Comparison of ENCODE assay signal across 8 cellular contexts in genomic region chr7:75915416-75916156, GRCh38. TPM values are rescaled to one million over a fixed set of nuclear protein-coding genes. Genes with fewer than 3 reads are reported as not detected.
A peak's percentile ranks its signal among the peaks of the same experiment; 100 is the strongest.
DNase-seq lines count a peak whose midpoint lies in the region; ATAC-seq and TF ChIP-seq lines count a peak whose summit lies in the region.

No MANE protein-coding gene starts in this region.

- H3K27me3 ChIP-seq in WERI-Rb-1 (ENCODE audit: insufficient read depth, low read depth, severe bottlenecking) (no peaks in the 10 kb centered on the region), endodermal cell (ENCODE audit: control insufficient read depth, insufficient read depth, low read length, poor library complexity, severe bottlenecking) (no peaks in the 10 kb centered on the region), mucosa of rectum (ENCODE audit: control insufficient read depth in 2 of 2, insufficient read depth in 2 of 2, low read length in 2 of 2) (no peaks in the 10 kb centered on the region), upper lobe of left lung (no peaks in the 10 kb centered on the region)

- peaks cover 18% of the 10 kb centered on the region for H3K4me1 Mint-ChIP-seq in endodermal cell

- H3K27ac Mint-ChIP-seq in endodermal cell: peak overlapping the region; percentile 72

- H3K27me3 Mint-ChIP-seq in endodermal cell (ENCODE audit: insufficient read depth): peaks cover 1% of the 10 kb centered on the region

- no peaks in the 10 kb centered on the region for H3K9me3 Mint-ChIP-seq in endodermal cell

- peak in 2 of 3 experiments; percentile 62 to 63 for DNase-seq in NCI-H1417 (lab: John Stamatoyannopoulos, UW)
- no peak for DNase-seq in NCI-H1417 treated with DMSO at 0.1 percent for 48 hours (lab: John Stamatoyannopoulos, UW)
- DNase-seq in WERI-Rb-1: no peak
- peak; percentile 70 for DNase-seq in endodermal cell
- DNase-seq in upper lobe of left lung: peak in 1 of 2 donors; percentile 37

- peak overlapping the region; percentile 91 for H3K4me3 ChIP-seq in WERI-Rb-1 (ENCODE audit: low read depth, low read length)
- H3K4me3 ChIP-seq in endodermal cell (ENCODE audit: low read length): peak overlapping the region; percentile 85
- peak overlapping the region; percentile 88 to 94 for H3K4me3 ChIP-seq in mucosa of rectum (ENCODE audit: low read length in 2 of 2)
- H3K4me3 ChIP-seq in upper lobe of left lung: peak overlapping the region; percentile 70 to 97 (median 89)

- ATAC-seq in HG03442 (IDR thresholded peaks at IDR 0.05; ENCODE audit: unreplicated experiment): peak; percentile 7
- peak in 1 of 2 donors; percentile 23 for ATAC-seq in upper lobe of left lung (ENCODE audit: low FRiP score in 2 of 2)
- ATAC-seq in HG02840 (IDR thresholded peaks at IDR 0.05; ENCODE audit: low FRiP score, unreplicated experiment): no peak

- WGBS in endodermal cell (ENCODE audit: insufficient coverage in 1 of 2, insufficient read length in 1 of 2), 2 experiments: 2 to 6% methylated on average over 9 to 32 of the region's 32 CpGs
- 0 to 2% methylated on average over 5 to 28 of the region's 32 CpGs for WGBS in upper lobe of left lung, 2 donors

- peak overlapping the region; percentile 82 for H3K9ac ChIP-seq in endodermal cell (ENCODE audit: extremely low read depth, low read length, poor library complexity, severe bottlenecking)
- H3K9ac ChIP-seq in mucosa of rectum (ENCODE audit: low read depth in 1 of 2, low read length in 2 of 2): peak overlapping the region; percentile 83 to 95

- no peak for TF ChIP-seq POLR2A in upper lobe of left lung (IDR thresholded peaks at IDR 0.05)

- H3K4me1 ChIP-seq in endodermal cell (ENCODE audit: control insufficient read depth, insufficient read depth, low read length) (no peaks in the 10 kb centered on the region), mucosa of rectum (ENCODE audit: control insufficient read depth in 2 of 2, insufficient read depth in 2 of 2, low read length in 2 of 2) (peaks cover 5 to 14% of the 10 kb centered on the region in 2 donors), upper lobe of left lung (peaks cover 13 to 55% (median 37%) of the 10 kb centered on the region in 4 donors)

- no peaks in the 10 kb centered on the region for H3K36me3 ChIP-seq in WERI-Rb-1
- no peaks in the 10 kb centered on the region for H3K36me3 ChIP-seq in endodermal cell (ENCODE audit: control insufficient read depth, insufficient read depth, low read length)
- no peaks in the 10 kb centered on the region for H3K36me3 ChIP-seq in mucosa of rectum (ENCODE audit: control insufficient read depth in 2 of 2, insufficient read depth in 2 of 2, low read length in 2 of 2)
- no peaks in the 10 kb centered on the region for H3K36me3 ChIP-seq in upper lobe of left lung

- no peak for TF ChIP-seq EP300 in upper lobe of left lung (IDR thresholded peaks at IDR 0.05)

- no peak for TF ChIP-seq CTCF in WERI-Rb-1 (IDR thresholded peaks at IDR 0.05; ENCODE audit: low read depth, low read length)
- TF ChIP-seq CTCF in endodermal cell (conservative IDR thresholded peaks at IDR 0.05): no peak
- no peak for TF ChIP-seq CTCF in upper lobe of left lung (IDR thresholded peaks at IDR 0.05)

- H3K9me3 ChIP-seq in WERI-Rb-1 (ENCODE audit: severe bottlenecking) (no peaks in the 10 kb centered on the region), endodermal cell (ENCODE audit: control insufficient read depth, low read length) (no peaks in the 10 kb centered on the region), mucosa of rectum (ENCODE audit: control insufficient read depth in 2 of 2, low read length in 2 of 2) (no peaks in the 10 kb centered on the region), upper lobe of left lung (no peaks in the 10 kb centered on the region)

- H3K4me3 Mint-ChIP-seq in endodermal cell: peak overlapping the region; percentile 83

- H3K27ac ChIP-seq in WERI-Rb-1 (peak overlapping the region; percentile 58), endodermal cell (ENCODE audit: low read depth, low read length) (no peak overlapping the region), mucosa of rectum (ENCODE audit: low read depth in 2 of 2, low read length in 2 of 2) (peak overlapping the region; percentile 82), upper lobe of left lung (peak overlapping the region; percentile 88 to 99 (median 94))

- no peaks in the 10 kb centered on the region for H3K36me3 Mint-ChIP-seq in endodermal cell (ENCODE audit: low read depth)

RNA-seq across cellular contexts. Expression of gene POR, which starts 0.6 kb away (rescaled TPM):
- 10 to 100 TPM; 85.2 to 92.9 TPM for total RNA-seq in endodermal cell
- 96.3 TPM for polyA plus RNA-seq in endodermal cell (2013, experiment 1 of 2)
- 80.9 TPM for polyA plus RNA-seq in endodermal cell (2013, experiment 2 of 2)
- total RNA-seq in upper lobe of left lung: 100 to 1,000 TPM; 107 to 257 (median 194) TPM

RNA-seq across cellular contexts. Expression of gene RHBDD2, which starts 36.8 kb away (rescaled TPM):
- 10 to 100 TPM; 51.6 to 68.9 TPM for total RNA-seq in endodermal cell
- polyA plus RNA-seq in endodermal cell (2013, experiment 1 of 2): 76.5 TPM
- polyA plus RNA-seq in endodermal cell (2013, experiment 2 of 2): 71.4 TPM
- total RNA-seq in upper lobe of left lung: 100 to 1,000 TPM in 2 of 6 donors, 10 to 100 TPM in 4; 35.6 to 132 (median 82.5) TPM

Comparison
In these comparisons a context has a peak if more than half of its experiments do, and no peak if none do; other contexts are left out.
1. DNase-seq: peak in NCI-H1417 (2 of 3) and endodermal cell (single experiment); none in NCI-H1417 treated with DMSO at 0.1 percent for 48 hours (single experiment) and WERI-Rb-1 (single experiment).
2. Peak in every context shown above with its lines, with median percentiles within 50 percentile points of each other: H3K4me3 ChIP-seq.